In genomic region chr22:32063701-32064100, GRCh38 we compare ENCODE assay signal across 25 cellular contexts. TPM values are rescaled to one million over a fixed set of nuclear protein-coding genes. Genes with fewer than 3 reads are reported as not detected.
"Had no signal": no experiment of that assay in that cellular context is flagged by ENCODE, and none has a peak within 500 bp of the region (broad histone marks: within the 10 kb centered on the region; RNA-seq: fewer than 3 reads in every experiment).

No MANE protein-coding gene starts in this region.

- FAIRE-seq: keratinocyte had no signal

- H3K27ac ChIP-seq: coronary artery, dorsolateral prefrontal cortex, lower lobe of right lung, skin epidermis, stomach, thoracic aorta, transverse colon had no signal

- DNase-seq: central memory CD4-positive, alpha-beta T cell; dorsolateral prefrontal cortex; effector CD8-positive, alpha-beta T cell; foreskin melanocyte; head of caudate nucleus; immature natural killer cell; left colon; lower lobe of right lung; naive B cell; occipital lobe; posterior cingulate gyrus; stimulated activated CD4-positive, alpha-beta T cell treated with anti-CD3 and anti-CD28 coated beads, Interleukin-12 subunit alpha, Interleukin-12 subunit beta, amount 100 ng/mL, for 4 hours; stimulated activated naive CD4-positive, alpha-beta T cell; stomach; substantia nigra; transverse colon had no signal

- H3K27me3 ChIP-seq: breast epithelium, transverse colon had no signal

- ATAC-seq: left colon, lower lobe of right lung, sciatic nerve had no signal

- H3K9me3 ChIP-seq: lower lobe of right lung, thoracic aorta, transverse colon had no signal

- H3K4me3 ChIP-seq: breast epithelium, coronary artery, dorsolateral prefrontal cortex, lower lobe of right lung, skin epidermis, stomach, thoracic aorta, transverse colon had no signal

- H3K36me3 ChIP-seq: breast epithelium, lower lobe of right lung, stomach, thoracic aorta had no signal

- H3K4me1 ChIP-seq: breast epithelium, lower lobe of right lung, stomach, transverse colon had no signal

RNA-seq across cellular contexts. Expression of gene SLC5A1, which starts 20.6 kb away (rescaled TPM):
- total RNA-seq: chondrocyte, mesothelial cell of epicardium, occipital lobe, sciatic nerve, thoracic aorta, ureter had no signal
- polyA plus RNA-seq: immature natural killer cell had no signal
